Comparison of ENCODE assay signal across 29 cellular contexts in the genomic region with DNA sequence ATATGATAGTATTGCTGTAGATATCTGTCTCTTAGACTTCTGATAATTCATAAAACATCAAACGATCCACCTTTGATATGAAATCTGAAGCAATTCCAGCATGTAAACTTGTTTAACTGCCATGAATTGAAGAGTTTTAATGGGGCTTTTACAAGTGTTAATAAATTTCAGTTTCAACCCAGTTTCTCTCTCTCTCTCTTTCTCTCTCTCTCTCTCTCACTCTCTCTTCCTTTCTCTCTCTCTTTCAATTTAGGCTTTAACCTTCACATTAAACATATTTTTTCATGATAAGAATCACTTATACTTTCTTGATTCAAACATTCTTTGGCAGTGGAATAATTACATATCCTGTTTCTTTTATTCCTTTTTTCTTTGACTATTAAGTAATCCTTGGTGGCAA.
"Had no signal": no experiment of that assay in that cellular context is flagged by ENCODE, and none has a peak within 500 bp of the region (broad histone marks: within the 10 kb centered on the region; RNA-seq: fewer than 3 reads in every experiment).

No MANE protein-coding gene starts in this region.

- H3K9me3 Mint-ChIP-seq: stimulated activated effector memory CD8-positive, alpha-beta T cell treated with anti-CD3 and anti-CD28 coated beads, Interleukin-12 subunit alpha, Interleukin-12 subunit beta, amount 100 ng/mL, for 72 hours; stimulated activated memory B cell treated with anti-CD40 and anti-IgM and Interleukin-4, amounts not matched to agents 10 μg/mL and 1 μg/mL and 100 μg/mL, for 72 hours; stimulated activated naive CD8-positive, alpha-beta T cell treated with anti-CD3 and anti-CD28 coated beads, Interleukin-15, amount 100 ng/mL, for 72 hours; stimulated activated naive CD8-positive, alpha-beta T cell treated with anti-CD3 and anti-CD28 coated beads, Interleukin-15, Interleukin-2, amounts not matched to agents 100 ng/mL and 50 ng/mL, for 24 hours; type B pancreatic cell had no signal

- DNase-seq: stimulated activated CD4-positive, alpha-beta T cell treated with anti-CD3 and anti-CD28 coated beads, Interleukin-2, amount 100 ng/mL, for 48 hours; stimulated activated CD4-positive, alpha-beta T cell treated with anti-CD3 and anti-CD28 coated beads, Interleukin-4, amount 100 ng/mL, for 1 hour; stimulated activated CD4-positive, alpha-beta T cell treated with anti-CD3 and anti-CD28 coated beads, Interleukin-4, amount 100 ng/mL, for 24 hours; stimulated activated CD4-positive, alpha-beta T cell treated with anti-CD3 and anti-CD28 coated beads, Interleukin-4, amount 100 ng/mL, for 4 hours; stimulated activated CD8-positive, alpha-beta memory T cell treated with anti-CD3 and anti-CD28 coated beads, Interleukin-4, amount 100 ng/mL, for 48 hours; stimulated activated naive B cell treated with anti-CD40 and anti-IgM and Interleukin-4, amounts not matched to agents 10 μg/mL and 1 μg/mL and 100 μg/mL, for 72 hours; stimulated activated naive CD4-positive, alpha-beta T cell; stimulated activated naive CD4-positive, alpha-beta T cell treated with Interleukin-2 at 50 U/mL for 16 hours; stimulated activated naive CD8-positive, alpha-beta T cell treated with anti-CD3 and anti-CD28 coated beads, Interleukin-15, amount 100 ng/mL, for 72 hours; stimulated activated naive CD8-positive, alpha-beta T cell treated with anti-CD3 and anti-CD28 coated beads, Interleukin-15, Interleukin-2, amounts not matched to agents 100 U/mL and 50 U/mL, for 24 hours; stomach; substantia nigra; testis; thyroid gland; tibial artery; transverse colon; trophoblast cell; upper lobe of left lung; upper lobe of right lung; uterus had no signal

- H3K4me3 Mint-ChIP-seq: stimulated activated effector memory CD8-positive, alpha-beta T cell treated with anti-CD3 and anti-CD28 coated beads, Interleukin-12 subunit alpha, Interleukin-12 subunit beta, amount 100 ng/mL, for 72 hours; stimulated activated memory B cell treated with anti-CD40 and anti-IgM and Interleukin-4, amounts not matched to agents 10 μg/mL and 1 μg/mL and 100 μg/mL, for 72 hours; stimulated activated naive B cell treated with anti-CD40 and anti-IgM and Interleukin-4, amounts not matched to agents 10 μg/mL and 1 μg/mL and 100 μg/mL, for 72 hours; stimulated activated naive CD8-positive, alpha-beta T cell treated with anti-CD3 and anti-CD28 coated beads, Interleukin-15, amount 100 ng/mL, for 72 hours; stimulated activated naive CD8-positive, alpha-beta T cell treated with anti-CD3 and anti-CD28 coated beads, Interleukin-15, Interleukin-2, amounts not matched to agents 100 ng/mL and 50 ng/mL, for 24 hours; type B pancreatic cell had no signal

- H3K36me3 Mint-ChIP-seq: stimulated activated effector memory CD8-positive, alpha-beta T cell treated with anti-CD3 and anti-CD28 coated beads, Interleukin-12 subunit alpha, Interleukin-12 subunit beta, amount 100 ng/mL, for 72 hours; stimulated activated memory B cell treated with anti-CD40 and anti-IgM and Interleukin-4, amounts not matched to agents 10 μg/mL and 1 μg/mL and 100 μg/mL, for 72 hours; stimulated activated naive B cell treated with anti-CD40 and anti-IgM and Interleukin-4, amounts not matched to agents 10 μg/mL and 1 μg/mL and 100 μg/mL, for 72 hours; type B pancreatic cell had no signal

- H3K4me1 ChIP-seq: stomach, suprapubic skin, testis, thyroid gland, tibial artery, tibial nerve, transverse colon, upper lobe of left lung, upper lobe of right lung, uterus, vagina had no signal

- H3K4me1 Mint-ChIP-seq: stimulated activated effector memory CD8-positive, alpha-beta T cell treated with anti-CD3 and anti-CD28 coated beads, Interleukin-12 subunit alpha, Interleukin-12 subunit beta, amount 100 ng/mL, for 72 hours; stimulated activated memory B cell treated with anti-CD40 and anti-IgM and Interleukin-4, amounts not matched to agents 10 μg/mL and 1 μg/mL and 100 μg/mL, for 72 hours; stimulated activated naive B cell treated with anti-CD40 and anti-IgM and Interleukin-4, amounts not matched to agents 10 μg/mL and 1 μg/mL and 100 μg/mL, for 72 hours; stimulated activated naive CD8-positive, alpha-beta T cell treated with anti-CD3 and anti-CD28 coated beads, Interleukin-15, amount 100 ng/mL, for 72 hours had no signal

- H3K27ac ChIP-seq: stomach, suprapubic skin, testis, thoracic aorta, thyroid gland, tibial artery, tibial nerve, transverse colon, upper lobe of left lung, upper lobe of right lung, uterus, vagina had no signal

- ATAC-seq: stimulated activated effector memory CD8-positive, alpha-beta T cell treated with anti-CD3 and anti-CD28 coated beads, Interleukin-12 subunit alpha, Interleukin-12 subunit beta, amount 100 ng/mL, for 72 hours; stimulated activated memory B cell treated with anti-CD40 and anti-IgM and Interleukin-4, amounts not matched to agents 10 μg/mL and 1 μg/mL and 100 μg/mL, for 72 hours; stimulated activated naive B cell treated with anti-CD40 and anti-IgM and Interleukin-4, amounts not matched to agents 10 μg/mL and 1 μg/mL and 100 μg/mL, for 72 hours; stimulated activated naive CD8-positive, alpha-beta T cell treated with anti-CD3 and anti-CD28 coated beads, Interleukin-15, amount 100 ng/mL, for 72 hours; stimulated activated naive CD8-positive, alpha-beta T cell treated with anti-CD3 and anti-CD28 coated beads, Interleukin-15, Interleukin-2, amounts not matched to agents 100 U/mL and 50 U/mL, for 24 hours; upper lobe of right lung had no signal

- FAIRE-seq: urothelium cell line had no signal

- H3K36me3 ChIP-seq: stomach, suprapubic skin, thoracic aorta, thyroid gland, tibial artery, tibial nerve, transverse colon, upper lobe of left lung, upper lobe of right lung, uterus, vagina had no signal

- H3K27me3 ChIP-seq: stomach, suprapubic skin, testis, thyroid gland, tibial artery, tibial nerve, transverse colon, upper lobe of left lung, upper lobe of right lung, uterus, vagina had no signal

- H3K27ac Mint-ChIP-seq: stimulated activated effector memory CD8-positive, alpha-beta T cell treated with anti-CD3 and anti-CD28 coated beads, Interleukin-12 subunit alpha, Interleukin-12 subunit beta, amount 100 ng/mL, for 72 hours; stimulated activated memory B cell treated with anti-CD40 and anti-IgM and Interleukin-4, amounts not matched to agents 10 μg/mL and 1 μg/mL and 100 μg/mL, for 72 hours; stimulated activated naive B cell treated with anti-CD40 and anti-IgM and Interleukin-4, amounts not matched to agents 10 μg/mL and 1 μg/mL and 100 μg/mL, for 72 hours; stimulated activated naive CD8-positive, alpha-beta T cell treated with anti-CD3 and anti-CD28 coated beads, Interleukin-15, amount 100 ng/mL, for 72 hours; stimulated activated naive CD8-positive, alpha-beta T cell treated with anti-CD3 and anti-CD28 coated beads, Interleukin-15, Interleukin-2, amounts not matched to agents 100 ng/mL and 50 ng/mL, for 24 hours; type B pancreatic cell had no signal

- H3K4me3 ChIP-seq: stomach, suprapubic skin, testis, thoracic aorta, thyroid gland, tibial artery, tibial nerve, transverse colon, upper lobe of left lung, upper lobe of right lung, uterus, vagina had no signal

- H3K9me3 ChIP-seq: stomach, suprapubic skin, testis, thoracic aorta, thyroid gland, tibial artery, tibial nerve, transverse colon, upper lobe of left lung, upper lobe of right lung, uterus, vagina had no signal

- H3K27me3 Mint-ChIP-seq: stimulated activated memory B cell treated with anti-CD40 and anti-IgM and Interleukin-4, amounts not matched to agents 10 μg/mL and 1 μg/mL and 100 μg/mL, for 72 hours; stimulated activated naive B cell treated with anti-CD40 and anti-IgM and Interleukin-4, amounts not matched to agents 10 μg/mL and 1 μg/mL and 100 μg/mL, for 72 hours; stimulated activated naive CD8-positive, alpha-beta T cell treated with anti-CD3 and anti-CD28 coated beads, Interleukin-15, amount 100 ng/mL, for 72 hours; type B pancreatic cell had no signal
